ENCODE assay signal across 1 cellular context in the genomic region with DNA sequence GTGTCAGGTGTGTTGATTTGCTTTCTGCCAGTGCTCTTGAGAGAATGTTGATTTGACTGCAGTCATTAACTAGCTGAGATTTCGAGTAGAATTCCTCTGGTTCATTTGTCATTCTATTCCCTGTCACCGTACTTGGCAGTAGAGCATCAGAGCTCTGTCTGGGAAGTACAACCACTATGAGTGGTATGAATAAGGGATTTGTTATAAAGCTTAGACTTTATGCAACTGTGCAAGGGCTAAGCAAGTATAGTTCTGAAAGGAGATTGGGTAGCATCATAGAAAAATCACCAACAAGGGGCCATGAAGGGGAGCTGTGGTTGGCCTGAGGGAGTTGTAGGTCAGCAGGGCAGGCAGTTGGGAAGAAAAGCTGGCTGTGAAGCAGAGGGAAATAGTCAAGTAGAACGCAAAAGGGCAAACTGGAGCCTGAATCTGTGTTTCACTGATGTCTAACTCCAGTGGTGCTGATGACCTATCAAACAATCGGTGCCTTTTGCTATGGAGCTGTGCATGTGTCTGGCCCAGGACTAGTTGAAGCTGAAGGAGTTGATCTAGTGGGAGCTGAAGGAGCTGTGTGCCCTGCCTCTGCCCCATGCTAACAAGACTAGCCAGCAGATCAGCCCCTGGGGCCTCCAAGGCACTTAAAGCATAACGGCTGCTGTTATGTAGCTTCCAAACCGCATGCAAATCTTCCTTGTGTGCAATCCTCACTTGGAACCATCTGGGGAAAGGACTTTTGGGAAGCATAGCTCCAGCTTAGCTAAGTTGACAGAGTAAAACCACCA.
TF ChIP-seq lines count a peak whose summit lies in the region.

No MANE protein-coding gene starts in this region.

TF ChIP-seq in H1, 55 proteins besides CTCF, POLR2A, EP300 and RAD21:
- TF ChIP-seq, protein P1, sequence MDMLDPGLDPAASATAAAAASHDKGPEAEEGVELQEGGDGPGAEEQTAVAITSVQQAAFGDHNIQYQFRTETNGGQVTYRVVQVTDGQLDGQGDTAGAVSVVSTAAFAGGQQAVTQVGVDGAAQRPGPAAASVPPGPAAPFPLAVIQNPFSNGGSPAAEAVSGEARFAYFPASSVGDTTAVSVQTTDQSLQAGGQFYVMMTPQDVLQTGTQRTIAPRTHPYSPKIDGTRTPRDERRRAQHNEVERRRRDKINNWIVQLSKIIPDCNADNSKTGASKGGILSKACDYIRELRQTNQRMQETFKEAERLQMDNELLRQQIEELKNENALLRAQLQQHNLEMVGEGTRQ (IDR thresholded peaks at IDR 0.05; ENCODE audit: low read length), result no peak
- TF ChIP-seq ASH2L (IDR thresholded peaks at IDR 0.05; ENCODE audit: low read length) (no peak), HDAC6 (IDR thresholded peaks at IDR 0.05; ENCODE audit: low read depth, low read length) (no peak), BRCA1 (IDR thresholded peaks at IDR 0.05; ENCODE audit: low read depth, low read length) (no peak), SUZ12 (IDR thresholded peaks at IDR 0.05; ENCODE audit: low read length) (no peak)
